23 cellular contexts compared by ENCODE assay signal in genomic region chr2:5665066-5665465, GRCh38. TPM values are rescaled to one million over a fixed set of nuclear protein-coding genes. Genes with fewer than 3 reads are reported as not detected.
"Had no signal": no experiment of that assay in that cellular context is flagged by ENCODE, and none has a peak within 500 bp of the region (broad histone marks: within the 10 kb centered on the region; RNA-seq: fewer than 3 reads in every experiment).

No MANE protein-coding gene starts in this region.

- H3K36me3 Mint-ChIP-seq: mesothelial cell of epicardium had no signal

- H3K4me1 ChIP-seq: esophagus squamous epithelium, gastrocnemius medialis, heart right ventricle, left lung, lower lobe of right lung had no signal

- H3K4me3 Mint-ChIP-seq: mesothelial cell of epicardium had no signal

- H3K36me3 ChIP-seq: esophagus squamous epithelium, gastrocnemius medialis, heart right ventricle, left lung, lower lobe of right lung had no signal

- H3K27ac Mint-ChIP-seq: mesothelial cell of epicardium had no signal

- DNase-seq: dermis blood vessel endothelial cell; dorsolateral prefrontal cortex; effector CD4-positive, alpha-beta T cell; effector memory CD4-positive, alpha-beta T cell; esophagus squamous epithelium; foreskin fibroblast; foreskin melanocyte; gastrocnemius medialis; glutamatergic neuron; head of caudate nucleus; heart right ventricle; hippocampal formation; left cardiac atrium; left lung; left ventricle myocardium superior; lower lobe of right lung; mesenchymal stem cell; mucosa of descending colon had no signal

- H3K4me3 ChIP-seq: coronary artery, dorsolateral prefrontal cortex, esophagus squamous epithelium, gastrocnemius medialis, heart right ventricle, left lung, lower lobe of right lung, mucosa of descending colon had no signal

- H3K27me3 ChIP-seq: esophagus squamous epithelium, gastrocnemius medialis, left lung had no signal

- H3K9me3 ChIP-seq: esophagus squamous epithelium, gastrocnemius medialis, left lung, lower lobe of right lung had no signal

- ATAC-seq: gastrocnemius medialis, heart right ventricle, left cardiac atrium, left lung, left ventricle myocardium superior, lower lobe of right lung, mucosa of descending colon had no signal

- H3K27ac ChIP-seq: coronary artery, dorsolateral prefrontal cortex, esophagus squamous epithelium, gastrocnemius medialis, heart right ventricle, left lung, lower lobe of right lung had no signal

RNA-seq across cellular contexts. Expression of gene SOX11, which starts 27.1 kb away (rescaled TPM):
- total RNA-seq: dermis blood vessel endothelial cell, endothelial cell of umbilical vein, esophagus squamous epithelium, gastrocnemius medialis, lung microvascular endothelial cell, mesenteric fat pad had no signal
